In the genomic region with DNA sequence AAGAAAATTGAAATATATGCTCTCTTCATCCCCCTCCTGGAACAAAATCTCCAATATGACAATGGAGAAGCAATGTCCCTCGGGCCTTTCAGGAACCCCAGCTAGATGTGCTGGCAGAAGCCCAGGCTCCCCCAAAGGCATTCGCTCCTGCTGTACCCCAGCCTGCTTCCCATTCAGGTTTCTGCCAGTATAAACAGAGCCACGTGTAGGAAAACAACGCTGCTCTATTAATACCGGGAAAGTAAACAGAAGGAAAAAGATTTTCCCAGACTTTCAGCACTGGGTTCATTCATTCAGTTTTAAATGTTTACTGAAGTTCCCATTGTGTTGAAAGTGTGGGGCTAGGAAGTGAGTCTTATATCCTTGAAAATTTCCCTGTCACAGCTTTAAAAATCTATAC, we compare ENCODE assay signal across 1 cellular context.
A peak's percentile ranks its signal among the peaks of the same experiment; 100 is the strongest.
TF ChIP-seq lines count a peak whose summit lies in the region.

No MANE protein-coding gene starts in this region.

TF ChIP-seq in HepG2, 621 proteins besides CTCF, POLR2A, EP300 and RAD21 (continued from another document):
- TF ChIP-seq THAP8 (CRISPR knock-in tag; IDR thresholded peaks at IDR 0.05; ENCODE audit: borderline replicate concordance): no peak
- no peak for TF ChIP-seq HNRNPL (IDR thresholded peaks at IDR 0.05; ENCODE audit: low read depth, low read length)
- peak; percentile 39; the same call in 1 of the 2 replicates for TF ChIP-seq ZNF503 (CRISPR knock-in tag; IDR thresholded peaks at IDR 0.05)
- TF ChIP-seq, protein P1, sequence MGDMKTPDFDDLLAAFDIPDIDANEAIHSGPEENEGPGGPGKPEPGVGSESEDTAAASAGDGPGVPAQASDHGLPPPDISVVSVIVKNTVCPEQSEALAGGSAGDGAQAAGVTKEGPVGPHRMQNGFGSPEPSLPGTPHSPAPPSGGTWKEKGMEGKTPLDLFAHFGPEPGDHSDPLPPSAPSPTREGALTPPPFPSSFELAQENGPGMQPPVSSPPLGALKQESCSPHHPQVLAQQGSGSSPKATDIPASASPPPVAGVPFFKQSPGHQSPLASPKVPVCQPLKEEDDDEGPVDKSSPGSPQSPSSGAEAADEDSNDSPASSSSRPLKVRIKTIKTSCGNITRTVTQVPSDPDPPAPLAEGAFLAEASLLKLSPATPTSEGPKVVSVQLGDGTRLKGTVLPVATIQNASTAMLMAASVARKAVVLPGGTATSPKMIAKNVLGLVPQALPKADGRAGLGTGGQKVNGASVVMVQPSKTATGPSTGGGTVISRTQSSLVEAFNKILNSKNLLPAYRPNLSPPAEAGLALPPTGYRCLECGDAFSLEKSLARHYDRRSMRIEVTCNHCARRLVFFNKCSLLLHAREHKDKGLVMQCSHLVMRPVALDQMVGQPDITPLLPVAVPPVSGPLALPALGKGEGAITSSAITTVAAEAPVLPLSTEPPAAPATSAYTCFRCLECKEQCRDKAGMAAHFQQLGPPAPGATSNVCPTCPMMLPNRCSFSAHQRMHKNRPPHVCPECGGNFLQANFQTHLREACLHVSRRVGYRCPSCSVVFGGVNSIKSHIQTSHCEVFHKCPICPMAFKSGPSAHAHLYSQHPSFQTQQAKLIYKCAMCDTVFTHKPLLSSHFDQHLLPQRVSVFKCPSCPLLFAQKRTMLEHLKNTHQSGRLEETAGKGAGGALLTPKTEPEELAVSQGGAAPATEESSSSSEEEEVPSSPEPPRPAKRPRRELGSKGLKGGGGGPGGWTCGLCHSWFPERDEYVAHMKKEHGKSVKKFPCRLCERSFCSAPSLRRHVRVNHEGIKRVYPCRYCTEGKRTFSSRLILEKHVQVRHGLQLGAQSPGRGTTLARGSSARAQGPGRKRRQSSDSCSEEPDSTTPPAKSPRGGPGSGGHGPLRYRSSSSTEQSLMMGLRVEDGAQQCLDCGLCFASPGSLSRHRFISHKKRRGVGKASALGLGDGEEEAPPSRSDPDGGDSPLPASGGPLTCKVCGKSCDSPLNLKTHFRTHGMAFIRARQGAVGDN (CRISPR knock-in tag; IDR thresholded peaks at IDR 0.05): no peak
- no peak for TF ChIP-seq SMAD1 (CRISPR knock-in tag; IDR thresholded peaks at IDR 0.05; ENCODE audit: borderline replicate concordance, low read depth)
- peak; percentile 70 for TF ChIP-seq FOXK2 (IDR thresholded peaks at IDR 0.05)
- peak; percentile 68 for TF ChIP-seq NFIC (IDR thresholded peaks at IDR 0.05; ENCODE audit: low read length)
- TF ChIP-seq JUND (CRISPR knock-in tag; IDR thresholded peaks at IDR 0.05): no peak
- TF ChIP-seq, protein P2, sequence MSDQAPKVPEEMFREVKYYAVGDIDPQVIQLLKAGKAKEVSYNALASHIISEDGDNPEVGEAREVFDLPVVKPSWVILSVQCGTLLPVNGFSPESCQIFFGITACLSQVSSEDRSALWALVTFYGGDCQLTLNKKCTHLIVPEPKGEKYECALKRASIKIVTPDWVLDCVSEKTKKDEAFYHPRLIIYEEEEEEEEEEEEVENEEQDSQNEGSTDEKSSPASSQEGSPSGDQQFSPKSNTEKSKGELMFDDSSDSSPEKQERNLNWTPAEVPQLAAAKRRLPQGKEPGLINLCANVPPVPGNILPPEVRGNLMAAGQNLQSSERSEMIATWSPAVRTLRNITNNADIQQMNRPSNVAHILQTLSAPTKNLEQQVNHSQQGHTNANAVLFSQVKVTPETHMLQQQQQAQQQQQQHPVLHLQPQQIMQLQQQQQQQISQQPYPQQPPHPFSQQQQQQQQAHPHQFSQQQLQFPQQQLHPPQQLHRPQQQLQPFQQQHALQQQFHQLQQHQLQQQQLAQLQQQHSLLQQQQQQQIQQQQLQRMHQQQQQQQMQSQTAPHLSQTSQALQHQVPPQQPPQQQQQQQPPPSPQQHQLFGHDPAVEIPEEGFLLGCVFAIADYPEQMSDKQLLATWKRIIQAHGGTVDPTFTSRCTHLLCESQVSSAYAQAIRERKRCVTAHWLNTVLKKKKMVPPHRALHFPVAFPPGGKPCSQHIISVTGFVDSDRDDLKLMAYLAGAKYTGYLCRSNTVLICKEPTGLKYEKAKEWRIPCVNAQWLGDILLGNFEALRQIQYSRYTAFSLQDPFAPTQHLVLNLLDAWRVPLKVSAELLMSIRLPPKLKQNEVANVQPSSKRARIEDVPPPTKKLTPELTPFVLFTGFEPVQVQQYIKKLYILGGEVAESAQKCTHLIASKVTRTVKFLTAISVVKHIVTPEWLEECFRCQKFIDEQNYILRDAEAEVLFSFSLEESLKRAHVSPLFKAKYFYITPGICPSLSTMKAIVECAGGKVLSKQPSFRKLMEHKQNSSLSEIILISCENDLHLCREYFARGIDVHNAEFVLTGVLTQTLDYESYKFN (CRISPR knock-in tag; conservative IDR thresholded peaks at IDR 0.05): peak; percentile 27; the same call in 1 of the 2 replicates
- no peak for TF ChIP-seq NFAT5 (CRISPR knock-in tag; IDR thresholded peaks at IDR 0.05)
- 0 out of 2 replicates have a peak, but pooled peaks have one; percentile 35 for TF ChIP-seq SIN3A (IDR thresholded peaks at IDR 0.05; ENCODE audit: borderline replicate concordance, low read depth, low read length)
- TF ChIP-seq THYN1 (CRISPR knock-in tag; IDR thresholded peaks at IDR 0.05; ENCODE audit: borderline replicate concordance, low read depth): no peak
- TF ChIP-seq RARA (CRISPR knock-in tag; IDR thresholded peaks at IDR 0.05): peak; percentile 23; the same call in 1 of the 2 replicates
- TF ChIP-seq RFXANK (CRISPR knock-in tag; IDR thresholded peaks at IDR 0.05): no peak
- TF ChIP-seq ZNF775 (CRISPR knock-in tag; IDR thresholded peaks at IDR 0.05; ENCODE audit: borderline replicate concordance): no peak
- TF ChIP-seq, protein P3, sequence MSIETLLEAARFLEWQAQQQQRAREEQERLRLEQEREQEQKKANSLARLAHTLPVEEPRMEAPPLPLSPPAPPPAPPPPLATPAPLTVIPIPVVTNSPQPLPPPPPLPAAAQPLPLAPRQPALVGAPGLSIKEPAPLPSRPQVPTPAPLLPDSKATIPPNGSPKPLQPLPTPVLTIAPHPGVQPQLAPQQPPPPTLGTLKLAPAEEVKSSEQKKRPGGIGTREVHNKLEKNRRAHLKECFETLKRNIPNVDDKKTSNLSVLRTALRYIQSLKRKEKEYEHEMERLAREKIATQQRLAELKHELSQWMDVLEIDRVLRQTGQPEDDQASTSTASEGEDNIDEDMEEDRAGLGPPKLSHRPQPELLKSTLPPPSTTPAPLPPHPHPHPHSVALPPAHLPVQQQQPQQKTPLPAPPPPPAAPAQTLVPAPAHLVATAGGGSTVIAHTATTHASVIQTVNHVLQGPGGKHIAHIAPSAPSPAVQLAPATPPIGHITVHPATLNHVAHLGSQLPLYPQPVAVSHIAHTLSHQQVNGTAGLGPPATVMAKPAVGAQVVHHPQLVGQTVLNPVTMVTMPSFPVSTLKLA (IDR thresholded peaks at IDR 0.05): peak; percentile 84
- TF ChIP-seq GTF2F1 (IDR thresholded peaks at IDR 0.05; ENCODE audit: low read length): no peak
- no peak for TF ChIP-seq ZNF747 (CRISPR knock-in tag; IDR thresholded peaks at IDR 0.05; ENCODE audit: borderline replicate concordance)
- no peak for TF ChIP-seq RBM22 (optimal IDR thresholded peaks at IDR 0.05; ENCODE audit: low read length)
